ENCODE assay signal across 22 cellular contexts in genomic region chr20:16236589-16237241, GRCh38.
DNase-seq lines count a peak whose midpoint lies in the region; ATAC-seq and TF ChIP-seq lines count a peak whose summit lies in the region.
"Had no signal": no experiment of that assay in that cellular context is flagged by ENCODE, and none has a peak within 500 bp of the region (broad histone marks: within the 10 kb centered on the region; RNA-seq: fewer than 3 reads in every experiment).

No MANE protein-coding gene starts in this region.

- peaks cover 11% of the 10 kb centered on the region for H4K20me1 ChIP-seq in neural progenitor cell (ENCODE audit: low read depth)

- no peak overlapping the region for H3K4me3 Mint-ChIP-seq in neural progenitor cell
- H3K4me3 Mint-ChIP-seq: CD14-positive monocyte, IgD-negative memory B cell had no signal

- no peak for TF ChIP-seq CTCF in neural progenitor cell (IDR thresholded peaks at IDR 0.05)

- H3K27ac ChIP-seq in neural progenitor cell = peak overlapping the region; percentile 22
- H3K27ac ChIP-seq: PC-9 had no signal

- no peaks in the 10 kb centered on the region for H3K4me1 ChIP-seq in HAP-1
- H3K4me1 ChIP-seq in neural progenitor cell = peaks cover 23% of the 10 kb centered on the region

- no peak overlapping the region for H2AFZ ChIP-seq in neural progenitor cell (replicated peaks)
- H2AFZ ChIP-seq: PC-9 had no signal

- no peak for ATAC-seq in HG03175 (IDR thresholded peaks at IDR 0.05; ENCODE audit: unreplicated experiment)
- ATAC-seq: HCT116 had no signal

- H3K9me3 ChIP-seq in HAP-1 (no peaks in the 10 kb centered on the region), neural progenitor cell (ENCODE audit: low read depth) (no peaks in the 10 kb centered on the region)
- H3K9me3 ChIP-seq: SK-N-SH had no signal

- in situ Hi-C loops in HAP-1 (cut with MboI; ENCODE audit: low sequenced_read_pairs) = no loop called here

- peaks cover 35% of the 10 kb centered on the region for H3K4me1 Mint-ChIP-seq in neural progenitor cell
- H3K4me1 Mint-ChIP-seq: CD14-positive monocyte, IgD-negative memory B cell had no signal

- H3K79me2 ChIP-seq in neural progenitor cell (ENCODE audit: low read depth) = no peaks in the 10 kb centered on the region

- H3K9ac ChIP-seq in neural progenitor cell = no peak overlapping the region
- H3K9ac ChIP-seq: SK-N-SH had no signal

- peaks cover 8% of the 10 kb centered on the region for H3K36me3 Mint-ChIP-seq in neural progenitor cell
- H3K36me3 Mint-ChIP-seq: CD14-positive monocyte had no signal

- H3F3A ChIP-seq in neural progenitor cell (ENCODE audit: low read depth) = peaks cover 31% of the 10 kb centered on the region

- DNase-seq in HAP-1 (ENCODE audit: low spot score in 2 of 2) (peak; percentile 7 to 11), NCI-H82 treated with DMSO at 0.1 percent for 48 hours (lab: John Stamatoyannopoulos, UW; ENCODE audit: unreplicated experiment) (peak; percentile 88), ecto neural progenitor cell (ENCODE audit: low spot score) (peak; percentile 67), neural progenitor cell (ENCODE audit: low spot score) (peak; percentile 86), iPS-NIHi7 (ENCODE audit: extremely low spot score) (no peak), amygdala (lab: John Stamatoyannopoulos, UW) (no peak), NCI-H128 (lab: John Stamatoyannopoulos, UW; ENCODE audit: unreplicated experiment) (no peak)
- DNase-seq: DMS53, GDM1, GOT3, NCI-H1417 treated with DMSO at 0.1 percent for 48 hours, NCI-H226, NCI-H510A treated with DMSO at 0.1 percent for 48 hours, NCI-H774, PC-9, RPMI8226, SHP77, SK-N-SH had no signal

- H3K27me3 Mint-ChIP-seq in neural progenitor cell (ENCODE audit: insufficient read depth, low read depth) = peaks cover 3% of the 10 kb centered on the region
- H3K27me3 Mint-ChIP-seq: IgD-negative memory B cell had no signal

- H3K36me3 ChIP-seq in HAP-1 (replicated peaks) = no peaks in the 10 kb centered on the region
- no peaks in the 10 kb centered on the region for H3K36me3 ChIP-seq in neural progenitor cell

- peak overlapping the region; percentile 84 for H3K27ac Mint-ChIP-seq in neural progenitor cell
- H3K27ac Mint-ChIP-seq: CD14-positive monocyte, IgD-negative memory B cell had no signal

- H3K4me3 ChIP-seq in HAP-1 (no peak overlapping the region), neural progenitor cell (no peak overlapping the region)
- H3K4me3 ChIP-seq: PC-9 had no signal

- peak overlapping the region; percentile 39 for H3K4me2 ChIP-seq in neural progenitor cell
- H3K4me2 ChIP-seq: PC-9, SK-N-SH had no signal

- peaks cover 33% of the 10 kb centered on the region for H3K9me3 Mint-ChIP-seq in neural progenitor cell

- no peaks in the 10 kb centered on the region for H3K27me3 ChIP-seq in HAP-1 (ENCODE audit: low read depth)
- H3K27me3 ChIP-seq in neural progenitor cell = peaks cover 86% of the 10 kb centered on the region

Comparison
In these comparisons a context has a peak if more than half of its experiments do, and no peak if none do; other contexts are left out.
1. DNase-seq: peak in HAP-1 (2 of 2), NCI-H82 treated with DMSO at 0.1 percent for 48 hours (single experiment), ecto neural progenitor cell (single experiment) and neural progenitor cell (single experiment); none in iPS-NIHi7 (single experiment), amygdala (0 of 56) and NCI-H128 (single experiment).